ENCODE assay signal across 16 cellular contexts in the genomic region with DNA sequence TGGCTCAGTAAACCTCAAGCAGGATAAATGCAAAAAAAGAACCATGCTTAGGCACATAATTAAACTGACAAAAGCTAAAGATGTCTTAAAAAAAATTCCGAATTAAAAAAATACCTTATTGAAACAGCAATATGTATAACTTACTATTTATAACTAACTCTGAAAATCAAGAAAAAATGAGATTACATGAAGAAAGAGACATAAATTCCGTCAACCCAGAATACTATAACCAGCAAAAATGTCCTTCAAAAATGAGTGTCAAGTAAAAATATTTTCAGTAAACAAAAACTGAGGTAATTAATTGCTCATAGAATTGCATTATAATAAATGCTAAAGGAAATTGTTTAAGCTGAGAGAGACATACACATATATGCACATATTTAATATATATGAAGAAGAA.
DNase-seq lines count a peak whose midpoint lies in the region; ATAC-seq and TF ChIP-seq lines count a peak whose summit lies in the region.
"Had no signal": no experiment of that assay in that cellular context is flagged by ENCODE, and none has a peak within 500 bp of the region (broad histone marks: within the 10 kb centered on the region; RNA-seq: fewer than 3 reads in every experiment).

No MANE protein-coding gene starts in this region.

- no peak overlapping the region for H2BK15ac ChIP-seq in neuronal stem cell (ENCODE audit: low read length)

- H3K14ac ChIP-seq in neuronal stem cell (ENCODE audit: low read length): no peak overlapping the region

- no peaks in the 10 kb centered on the region for H3K27me3 Mint-ChIP-seq in natural killer cell treated with Interleukin-12 subunit alpha and Interleukin-12 subunit beta and Interleukin-15 and Interleukin-18, amount 100 ng/mL, for 72 hours
- H3K27me3 Mint-ChIP-seq: IgD-negative memory B cell had no signal

- ATAC-seq in RWPE2 (ENCODE audit: low read depth) (no peak), heart right ventricle (no peak)
- ATAC-seq in natural killer cell treated with Interleukin-12 subunit alpha and Interleukin-12 subunit beta and Interleukin-15 and Interleukin-18, amount 100 ng/mL, for 72 hours: no peak

- H3K27me3 ChIP-seq in RWPE2 (ENCODE audit: insufficient read depth, poor library complexity, severe bottlenecking) (no peaks in the 10 kb centered on the region), neuronal stem cell (ENCODE audit: control insufficient read depth in 3 of 3, insufficient read depth in 3 of 3, low read depth in 1 of 3, low read length in 3 of 3) (no peaks in the 10 kb centered on the region), heart right ventricle (no peaks in the 10 kb centered on the region), WERI-Rb-1 (ENCODE audit: insufficient read depth, low read depth, severe bottlenecking) (peaks cover 38% of the 10 kb centered on the region)
- H3K27me3 ChIP-seq: BLaER1 had no signal

- H3K23ac ChIP-seq in neuronal stem cell (ENCODE audit: low read depth, low read length, poor library complexity): no peak overlapping the region

- no peak overlapping the region for H3K4me3 Mint-ChIP-seq in natural killer cell treated with Interleukin-12 subunit alpha and Interleukin-12 subunit beta and Interleukin-15 and Interleukin-18, amount 100 ng/mL, for 72 hours
- H3K4me3 Mint-ChIP-seq: HFFc6, IgD-negative memory B cell had no signal

- intact Hi-C loops in heart right ventricle (cut with DNase I): no loop called here

- H4K8ac ChIP-seq in neuronal stem cell (ENCODE audit: low read depth, low read length): no peak overlapping the region

- H3K79me1 ChIP-seq in neuronal stem cell (ENCODE audit: low read depth, low read length): no peaks in the 10 kb centered on the region

- no peak overlapping the region for H2BK12ac ChIP-seq in neuronal stem cell (ENCODE audit: low read length)

- DNase-seq in DMS53 (lab: John Stamatoyannopoulos, UW) (peak; percentile 14), DMS53 treated with DMSO at 0.1 percent for 48 hours (lab: John Stamatoyannopoulos, UW; ENCODE audit: unreplicated experiment) (no peak), RWPE2 (ENCODE audit: low spot score) (no peak), fibroblast of mammary gland (ENCODE audit: low read depth) (peak; percentile 1), neuronal stem cell (ENCODE audit: low spot score) (peak; percentile 17), heart right ventricle (no peak), WERI-Rb-1 (no peak)
- no peak for DNase-seq in natural killer cell treated with Interleukin-12 subunit alpha and Interleukin-12 subunit beta and Interleukin-15 and Interleukin-18, amount 100 ng/mL, for 72 hours (ENCODE audit: low spot score)
- DNase-seq: AML-193, DND-41, GDM1, HFFc6 had no signal

- H3K4me3 ChIP-seq in RWPE2 (ENCODE audit: severe bottlenecking): no peak overlapping the region
- H3K4me3 ChIP-seq in fibroblast of mammary gland (ENCODE audit: control insufficient read depth, low read depth, low read length): no peak overlapping the region
- H3K4me3 ChIP-seq in neuronal stem cell (ENCODE audit: low read length in 2 of 2): no peak overlapping the region
- no peak overlapping the region for H3K4me3 ChIP-seq in heart right ventricle
- no peak overlapping the region for H3K4me3 ChIP-seq in WERI-Rb-1 (ENCODE audit: low read depth, low read length)
- H3K4me3 ChIP-seq: BLaER1, HAP-1 had no signal

- no peaks in the 10 kb centered on the region for H3K36me3 Mint-ChIP-seq in natural killer cell treated with Interleukin-12 subunit alpha and Interleukin-12 subunit beta and Interleukin-15 and Interleukin-18, amount 100 ng/mL, for 72 hours
- H3K36me3 Mint-ChIP-seq: IgD-negative memory B cell had no signal

- H3K27ac ChIP-seq in RWPE2 (ENCODE audit: poor library complexity, severe bottlenecking) (peak overlapping the region; percentile 41), neuronal stem cell (replicated peaks; ENCODE audit: low read length) (no peak overlapping the region), heart right ventricle (no peak overlapping the region), WERI-Rb-1 (no peak overlapping the region)
- H3K27ac ChIP-seq: 22Rv1, BLaER1 had no signal

- peaks cover 3% of the 10 kb centered on the region for H3K9me3 ChIP-seq in RWPE2 (ENCODE audit: severe bottlenecking)
- H3K9me3 ChIP-seq in neuronal stem cell (replicated peaks in 1 of 2; ENCODE audit: control insufficient read depth in 2 of 2, insufficient read depth in 1 of 2, low read depth in 1 of 2, low read length in 2 of 2): no peaks in the 10 kb centered on the region
- peaks cover 0 to 31% (median 19%) of the 10 kb centered on the region in 11 donors for H3K9me3 ChIP-seq in heart right ventricle
- no peaks in the 10 kb centered on the region for H3K9me3 ChIP-seq in WERI-Rb-1 (ENCODE audit: severe bottlenecking)
- H3K9me3 ChIP-seq: BLaER1, HAP-1 had no signal

- H3K4ac ChIP-seq in neuronal stem cell (ENCODE audit: low read length): no peak overlapping the region

- H3K4me2 ChIP-seq in neuronal stem cell (ENCODE audit: insufficient read depth, low read length, poor library complexity, severe bottlenecking): no peak overlapping the region
- H3K4me2 ChIP-seq: BLaER1 had no signal

- no peak overlapping the region for H2AFZ ChIP-seq in neuronal stem cell (ENCODE audit: low read length)

- H2BK120ac ChIP-seq in neuronal stem cell (ENCODE audit: low read depth, low read length): no peak overlapping the region

- H3K9ac ChIP-seq in neuronal stem cell (ENCODE audit: low read depth, low read length, poor library complexity): no peak overlapping the region
- H3K9ac ChIP-seq: BLaER1 had no signal

- H3K27ac Mint-ChIP-seq in natural killer cell treated with Interleukin-12 subunit alpha and Interleukin-12 subunit beta and Interleukin-15 and Interleukin-18, amount 100 ng/mL, for 72 hours: no peak overlapping the region
- H3K27ac Mint-ChIP-seq: HFFc6, IgD-negative memory B cell had no signal

- H2AK5ac ChIP-seq in neuronal stem cell (ENCODE audit: low read depth, low read length): no peak overlapping the region

- H3K4me1 Mint-ChIP-seq in natural killer cell treated with Interleukin-12 subunit alpha and Interleukin-12 subunit beta and Interleukin-15 and Interleukin-18, amount 100 ng/mL, for 72 hours (ENCODE audit: low read depth in 2 of 2): no peaks in the 10 kb centered on the region
- H3K4me1 Mint-ChIP-seq: IgD-negative memory B cell had no signal

- H3K18ac ChIP-seq in neuronal stem cell (ENCODE audit: low read length): no peak overlapping the region

- WGBS in neuronal stem cell (ENCODE audit: extremely low coverage in 2 of 2, insufficient read length in 2 of 2, insufficient replicate concordance in 1 of 2), 2 donors: no CpG with 5 or more reads among the region's 2 CpGs
- 87 to 91% methylated on average over 2 of the region's 2 CpGs for WGBS in heart right ventricle, 2 donors

- H4K91ac ChIP-seq in neuronal stem cell (ENCODE audit: low read depth, low read length, poor library complexity): no peak overlapping the region

- H3K4me1 ChIP-seq in RWPE2 (ENCODE audit: insufficient read depth, poor library complexity, severe bottlenecking) (peaks cover 7% of the 10 kb centered on the region), neuronal stem cell (ENCODE audit: control insufficient read depth in 2 of 2, insufficient read depth in 1 of 2, low read depth in 1 of 2, low read length in 2 of 2) (no peaks in the 10 kb centered on the region), heart right ventricle (no peaks in the 10 kb centered on the region)
- H3K4me1 ChIP-seq: BLaER1, HAP-1 had no signal

- no peak for TF ChIP-seq CTCF in RWPE2 (IDR thresholded peaks at IDR 0.05; ENCODE audit: poor library complexity, severe bottlenecking)
- TF ChIP-seq CTCF in fibroblast of mammary gland (conservative IDR thresholded peaks at IDR 0.05; ENCODE audit: control insufficient read depth, insufficient read depth, low read depth, low read length): no peak
- TF ChIP-seq CTCF in heart right ventricle (IDR thresholded peaks at IDR 0.05): no peak
- TF ChIP-seq CTCF in WERI-Rb-1 (IDR thresholded peaks at IDR 0.05; ENCODE audit: low read depth, low read length): no peak

- peaks cover 5% of the 10 kb centered on the region for H3K9me3 Mint-ChIP-seq in natural killer cell treated with Interleukin-12 subunit alpha and Interleukin-12 subunit beta and Interleukin-15 and Interleukin-18, amount 100 ng/mL, for 72 hours
- H3K9me3 Mint-ChIP-seq: HFFc6 had no signal

- H3K36me3 ChIP-seq in RWPE2 (ENCODE audit: low read depth) (no peaks in the 10 kb centered on the region), neuronal stem cell (replicated peaks in 1 of 2; ENCODE audit: control insufficient read depth in 2 of 2, insufficient read depth in 2 of 2, low read length in 2 of 2) (no peaks in the 10 kb centered on the region), heart right ventricle (no peaks in the 10 kb centered on the region), WERI-Rb-1 (no peaks in the 10 kb centered on the region)
- H3K36me3 ChIP-seq: BLaER1, HAP-1 had no signal

- H2BK5ac ChIP-seq in neuronal stem cell (ENCODE audit: low read length): no peak overlapping the region

Comparison
In these comparisons a context has a peak if more than half of its experiments do, and no peak if none do; other contexts are left out.
1. DNase-seq: peak in DMS53 (single experiment), fibroblast of mammary gland (single experiment) and neuronal stem cell (single experiment); none in DMS53 treated with DMSO at 0.1 percent for 48 hours (single experiment), RWPE2 (single experiment), natural killer cell treated with Interleukin-12 subunit alpha and Interleukin-12 subunit beta and Interleukin-15 and Interleukin-18, amount 100 ng/mL, for 72 hours (single experiment), heart right ventricle (0 of 2) and WERI-Rb-1 (single experiment).